ENCODE assay signal across 36 cellular contexts in genomic region chr4:95159384-95159783, GRCh38.
"Had no signal": no experiment of that assay in that cellular context is flagged by ENCODE, and none has a peak within 500 bp of the region (broad histone marks: within the 10 kb centered on the region; RNA-seq: fewer than 3 reads in every experiment).

No MANE protein-coding gene starts in this region.

- H3K4me3 ChIP-seq: lower lobe of right lung, mucosa of descending colon, pancreas, psoas muscle, sigmoid colon, tibial artery had no signal

- H3K27ac ChIP-seq: brain microvascular endothelial cell, lower lobe of right lung, pancreas, psoas muscle, sigmoid colon, tibial artery, VCaP had no signal

- FAIRE-seq: astrocyte, pancreas, small intestine, TTC549 had no signal

- H3K4me1 ChIP-seq: lower lobe of right lung, pancreas, psoas muscle, sigmoid colon, tibial artery had no signal

- H3K36me3 ChIP-seq: brain microvascular endothelial cell, lower lobe of right lung, pancreas, sigmoid colon, tibial artery had no signal

- H3K9me3 ChIP-seq: lower lobe of right lung, mucosa of descending colon, pancreas, psoas muscle, sigmoid colon, SK-N-SH, tibial artery had no signal

- H3K4me3 Mint-ChIP-seq: activated CD8-positive, alpha-beta T cell treated with anti-CD3 and anti-CD28 coated beads, Interleukin-2, amount 10 ng/mL, durations not matched to agents 7 days and 5 days; activated naive CD4-positive, alpha-beta T cell treated with anti-CD3 and anti-CD28 coated beads for 36 hours; activated T-helper 1 cell treated with anti-CD3 and anti-CD28 coated beads, Interleukin-12 subunit alpha, Interleukin-12 subunit beta, Interleukin-2, Interleukin-4 antibody, amounts not matched to agents 30 ng/mL and 10 ng/mL and 1 ng/mL, durations not matched to agents 14 hours and 24 hours and 36 hours; nephron progenitor cell; stimulated activated memory B cell treated with anti-CD40 and anti-IgM and Interleukin-4, amounts not matched to agents 10 μg/mL and 1 μg/mL and 100 μg/mL, for 72 hours; stimulated activated naive CD8-positive, alpha-beta T cell treated with anti-CD3 and anti-CD28 coated beads, Interleukin-15, amount 100 ng/mL, for 72 hours; T-helper 1 cell treated with Interleukin-12 subunit alpha and Interleukin-12 subunit beta and Interleukin-4 antibody, amounts not matched to agents 30 μg/mL and 1 μg/mL, for 36 hours had no signal

- H3K27ac Mint-ChIP-seq: activated CD8-positive, alpha-beta T cell treated with anti-CD3 and anti-CD28 coated beads, Interleukin-2, amount 10 ng/mL, durations not matched to agents 7 days and 5 days; activated naive CD4-positive, alpha-beta T cell treated with anti-CD3 and anti-CD28 coated beads for 36 hours; activated T-helper 1 cell treated with anti-CD3 and anti-CD28 coated beads, Interleukin-12 subunit alpha, Interleukin-12 subunit beta, Interleukin-2, Interleukin-4 antibody, amounts not matched to agents 30 ng/mL and 10 ng/mL and 1 ng/mL, durations not matched to agents 14 hours and 24 hours and 36 hours; stimulated activated memory B cell treated with anti-CD40 and anti-IgM and Interleukin-4, amounts not matched to agents 10 μg/mL and 1 μg/mL and 100 μg/mL, for 72 hours had no signal

- DNase-seq: activated CD4-positive, alpha-beta T cell treated with anti-CD3 and anti-CD28 coated beads for 48 hours; activated CD8-positive, alpha-beta T cell treated with anti-CD3 and anti-CD28 coated beads, Interleukin-2, amount 10 ng/mL, durations not matched to agents 7 days and 5 days; activated effector memory CD4-positive, alpha-beta T cell treated with anti-CD3 and anti-CD28 coated beads, Interleukin-2, amount 50 U/mL, for 16 hours; activated naive CD4-positive, alpha-beta T cell treated with anti-CD3 and anti-CD28 coated beads for 36 hours; activated T-cell treated with anti-CD3 and anti-CD28 coated beads for 4 hours; amniotic stem cell; brain microvascular endothelial cell; cortex of kidney; foreskin fibroblast; head of caudate nucleus; hypothalamus; lower lobe of right lung; mesendoderm; mucosa of descending colon; nephron progenitor cell; psoas muscle; sigmoid colon; SK-N-SH; small intestine; stimulated activated CD4-positive, alpha-beta T cell treated with anti-CD3 and anti-CD28 coated beads, Interleukin-1b, Interleukin-23, amount 100 ng/mL, for 48 hours; stimulated activated CD4-positive, alpha-beta T cell treated with anti-CD3 and anti-CD28 coated beads, Interleukin-4, amount 100 ng/mL, for 4 hours; stimulated activated CD8-positive, alpha-beta memory T cell treated with anti-CD3 and anti-CD28 coated beads, Interleukin-4, amount 100 ng/mL, for 48 hours; stimulated activated naive CD8-positive, alpha-beta T cell treated with anti-CD3 and anti-CD28 coated beads, Interleukin-15, amount 100 ng/mL, for 72 hours; SW 1271; T-helper 9 cell; tibial artery had no signal

- ATAC-seq: activated CD4-positive, CD25-positive, alpha-beta regulatory T cell treated with anti-CD3 and anti-CD28 coated beads, Interleukin-2, amount 50 U/mL, for 24 hours; activated CD8-positive, alpha-beta T cell treated with anti-CD3 and anti-CD28 coated beads, Interleukin-2, amount 10 ng/mL, durations not matched to agents 7 days and 5 days; esophagus mucosa; left lobe of liver; lower lobe of right lung; mucosa of descending colon; psoas muscle; stimulated activated memory B cell treated with anti-CD40 and anti-IgM and Interleukin-4, amounts not matched to agents 10 μg/mL and 1 μg/mL and 100 μg/mL, for 72 hours; stimulated activated naive CD8-positive, alpha-beta T cell treated with anti-CD3 and anti-CD28 coated beads, Interleukin-15, amount 100 ng/mL, for 72 hours had no signal

- H3K9me3 Mint-ChIP-seq: activated naive CD4-positive, alpha-beta T cell treated with anti-CD3 and anti-CD28 coated beads for 36 hours; activated T-helper 1 cell treated with anti-CD3 and anti-CD28 coated beads, Interleukin-12 subunit alpha, Interleukin-12 subunit beta, Interleukin-2, Interleukin-4 antibody, amounts not matched to agents 30 ng/mL and 10 ng/mL and 1 ng/mL, durations not matched to agents 14 hours and 24 hours and 36 hours; nephron progenitor cell; stimulated activated memory B cell treated with anti-CD40 and anti-IgM and Interleukin-4, amounts not matched to agents 10 μg/mL and 1 μg/mL and 100 μg/mL, for 72 hours; stimulated activated naive CD8-positive, alpha-beta T cell treated with anti-CD3 and anti-CD28 coated beads, Interleukin-15, amount 100 ng/mL, for 72 hours; T-helper 1 cell treated with Interleukin-12 subunit alpha and Interleukin-12 subunit beta and Interleukin-4 antibody, amounts not matched to agents 30 μg/mL and 1 μg/mL, for 36 hours had no signal

- H3K27me3 ChIP-seq: brain microvascular endothelial cell, pancreas, sigmoid colon, tibial artery had no signal

- H3K4me1 Mint-ChIP-seq: stimulated activated memory B cell treated with anti-CD40 and anti-IgM and Interleukin-4, amounts not matched to agents 10 μg/mL and 1 μg/mL and 100 μg/mL, for 72 hours had no signal

- H3K36me3 Mint-ChIP-seq: stimulated activated memory B cell treated with anti-CD40 and anti-IgM and Interleukin-4, amounts not matched to agents 10 μg/mL and 1 μg/mL and 100 μg/mL, for 72 hours had no signal
